In genomic region chr13:109979186-109979585, GRCh38 we compare ENCODE assay signal across 28 cellular contexts.
DNase-seq lines count a peak whose midpoint lies in the region; ATAC-seq and TF ChIP-seq lines count a peak whose summit lies in the region.
"Had no signal": no experiment of that assay in that cellular context is flagged by ENCODE, and none has a peak within 500 bp of the region (broad histone marks: within the 10 kb centered on the region; RNA-seq: fewer than 3 reads in every experiment).

No MANE protein-coding gene starts in this region.

- H3K36me3 Mint-ChIP-seq in activated T-cell treated with anti-CD3 and anti-CD28 coated beads, Interleukin-2, amount 50 U/mL, for 4 hours (ENCODE audit: insufficient read depth), result no peaks in the 10 kb centered on the region
- H3K36me3 Mint-ChIP-seq: activated CD8-positive, alpha-beta memory T cell treated with anti-CD3 and anti-CD28 coated beads, Interleukin-2, amount 10 ng/mL, durations not matched to agents 7 days and 5 days; CD4-positive, alpha-beta memory T cell; stimulated activated memory B cell treated with anti-CD40 and anti-IgM and Interleukin-4, amounts not matched to agents 10 μg/mL and 1 μg/mL and 100 μg/mL, for 72 hours had no signal

- no peak overlapping the region for H3K27ac ChIP-seq in mammary epithelial cell (ENCODE audit: insufficient read depth, low read depth, low read length)
- H3K27ac ChIP-seq: hepatocyte, SK-N-MC, upper lobe of left lung had no signal

- BruUV-seq in mammary epithelial cell (replicated peaks; lab: Mats Ljungman, UMichigan), result no TSS peak

- dilution Hi-C loops in mammary epithelial cell (cut with HindIII; ENCODE audit: low sequenced_read_pairs), result no loop called here

- no peak for ATAC-seq in activated T-cell treated with anti-CD3 and anti-CD28 coated beads, Interleukin-2, amount 50 U/mL, for 4 hours
- ATAC-seq: activated CD8-positive, alpha-beta memory T cell treated with anti-CD3 and anti-CD28 coated beads, Interleukin-2, amount 10 ng/mL, durations not matched to agents 7 days and 5 days; GM12878; stimulated activated memory B cell treated with anti-CD40 and anti-IgM and Interleukin-4, amounts not matched to agents 10 μg/mL and 1 μg/mL and 100 μg/mL, for 72 hours had no signal

- in situ Hi-C loops in mammary epithelial cell (cut with MboI; ENCODE audit: low sequenced_read_pairs in 2 of 2), result no loop called here

- no peaks in the 10 kb centered on the region for H3K27me3 ChIP-seq in mammary epithelial cell (ENCODE audit: insufficient read depth, low read length)
- H3K27me3 ChIP-seq: hepatocyte, MG63, upper lobe of left lung had no signal

- CTCF ChIA-PET in mammary epithelial cell (lab: Charles Lee; ENCODE audit: low non-redundant PET), result no interaction called here

- peaks cover 10% of the 10 kb centered on the region for H3K4me1 ChIP-seq in mammary epithelial cell (ENCODE audit: insufficient read depth, low read length)
- H3K4me1 ChIP-seq: upper lobe of left lung had no signal

- no peaks in the 10 kb centered on the region for H3K36me3 ChIP-seq in mammary epithelial cell (ENCODE audit: insufficient read depth, low read length)
- H3K36me3 ChIP-seq: MG63, upper lobe of left lung had no signal

- no peak overlapping the region for H3K9ac ChIP-seq in mammary epithelial cell (ENCODE audit: insufficient read depth, low read length)

- no peaks in the 10 kb centered on the region for H4K20me1 ChIP-seq in mammary epithelial cell (ENCODE audit: insufficient read depth, low read length)

- H3K4me2 ChIP-seq in mammary epithelial cell (ENCODE audit: insufficient read depth, low read depth, low read length), result peak overlapping the region; percentile 7
- H3K4me2 ChIP-seq: hepatocyte had no signal

- H3K27me3 Mint-ChIP-seq in activated T-cell treated with anti-CD3 and anti-CD28 coated beads, Interleukin-2, amount 50 U/mL, for 4 hours (ENCODE audit: low read depth), result no peaks in the 10 kb centered on the region
- H3K27me3 Mint-ChIP-seq: activated CD8-positive, alpha-beta memory T cell treated with anti-CD3 and anti-CD28 coated beads, Interleukin-2, amount 10 ng/mL, durations not matched to agents 7 days and 5 days; B cell had no signal

- no peak for TF ChIP-seq RAD21 in Ishikawa (IDR thresholded peaks at IDR 0.05; ENCODE audit: low read depth)

- H2AFZ ChIP-seq in mammary epithelial cell (ENCODE audit: low read depth, low read length), result peak overlapping the region; percentile 43
- H2AFZ ChIP-seq: hepatocyte had no signal

- intact Hi-C loops in mammary epithelial cell (cut with micrococcal nuclease), result no loop called here

- no peaks in the 10 kb centered on the region for H3K4me1 Mint-ChIP-seq in activated T-cell treated with anti-CD3 and anti-CD28 coated beads, Interleukin-2, amount 50 U/mL, for 4 hours (ENCODE audit: low read depth)
- H3K4me1 Mint-ChIP-seq: activated CD8-positive, alpha-beta memory T cell treated with anti-CD3 and anti-CD28 coated beads, Interleukin-2, amount 10 ng/mL, durations not matched to agents 7 days and 5 days; B cell; CD4-positive, alpha-beta memory T cell; stimulated activated memory B cell treated with anti-CD40 and anti-IgM and Interleukin-4, amounts not matched to agents 10 μg/mL and 1 μg/mL and 100 μg/mL, for 72 hours had no signal

- no peak for TF ChIP-seq EP300 in Ishikawa (IDR thresholded peaks at IDR 0.05; ENCODE audit: borderline replicate concordance)

- no peak overlapping the region for H3K4me3 Mint-ChIP-seq in activated T-cell treated with anti-CD3 and anti-CD28 coated beads, Interleukin-2, amount 50 U/mL, for 4 hours
- H3K4me3 Mint-ChIP-seq: activated CD8-positive, alpha-beta memory T cell treated with anti-CD3 and anti-CD28 coated beads, Interleukin-2, amount 10 ng/mL, durations not matched to agents 7 days and 5 days; B cell; CD4-positive, alpha-beta memory T cell; stimulated activated memory B cell treated with anti-CD40 and anti-IgM and Interleukin-4, amounts not matched to agents 10 μg/mL and 1 μg/mL and 100 μg/mL, for 72 hours had no signal

- no peaks in the 10 kb centered on the region for H3K9me3 ChIP-seq in mammary epithelial cell (replicated peaks; ENCODE audit: insufficient read depth, low read length)
- H3K9me3 ChIP-seq: MG63, upper lobe of left lung had no signal

- no peak overlapping the region for H3K4me3 ChIP-seq in mammary epithelial cell (replicated peaks in 1 of 3; ENCODE audit: insufficient read depth in 1 of 3, low read depth in 2 of 3, low read length in 3 of 3)
- H3K4me3 ChIP-seq: GM12878, hepatocyte, MG63, SK-N-MC, upper lobe of left lung had no signal

- DNase-seq in ELF-1 (ENCODE audit: low read depth, low spot score), result peak; percentile 13
- peak; percentile 76 for DNase-seq in mammary epithelial cell
- DNase-seq in islet precursor cell, result peak; percentile 74
- no peak for DNase-seq in activated T-cell treated with anti-CD3 and anti-CD28 coated beads, Interleukin-2, amount 50 U/mL, for 4 hours
- no peak for DNase-seq in NCI-H1105 treated with DMSO at 0.1 percent for 48 hours (lab: John Stamatoyannopoulos, UW)
- DNase-seq in activated CD4-positive, alpha-beta T cell treated with anti-CD3 and anti-CD28 coated beads for 1 hour, result no peak
- DNase-seq in superior temporal gyrus (ENCODE audit: extremely low spot score), result no peak
- DNase-seq: ACHN; activated CD4-positive, alpha-beta T cell treated with anti-CD3 and anti-CD28 coated beads, Interleukin-2, amount 50 U/mL, for 4 hours; activated CD4-positive, CD25-positive, alpha-beta regulatory T cell; activated CD8-positive, alpha-beta memory T cell treated with anti-CD3 and anti-CD28 coated beads, Interleukin-2, amount 10 ng/mL, durations not matched to agents 7 days and 5 days; activated T-cell treated with anti-CD3 and anti-CD28 coated beads, Interleukin-2, amount 50 U/mL, for 48 hours; CD4-positive, alpha-beta memory T cell; cerebellar nuclear complex; EL; KBM-7; MG63; NCI-H1436; NCI-H2081 treated with DMSO at 0.1 percent for 48 hours; NCI-H748 treated with DMSO at 0.1 percent for 48 hours; substantia nigra; upper lobe of left lung had no signal

- no peaks in the 10 kb centered on the region for H3K9me3 Mint-ChIP-seq in activated T-cell treated with anti-CD3 and anti-CD28 coated beads, Interleukin-2, amount 50 U/mL, for 4 hours
- H3K9me3 Mint-ChIP-seq: stimulated activated memory B cell treated with anti-CD40 and anti-IgM and Interleukin-4, amounts not matched to agents 10 μg/mL and 1 μg/mL and 100 μg/mL, for 72 hours had no signal

- no peaks in the 10 kb centered on the region for H3K79me2 ChIP-seq in mammary epithelial cell (ENCODE audit: insufficient read depth, low read length)
- H3K79me2 ChIP-seq: hepatocyte had no signal

- no peak for TF ChIP-seq CTCF in mammary epithelial cell (conservative IDR thresholded peaks at IDR 0.05 in 1 of 2, IDR thresholded peaks at IDR 0.05 in 1 of 2; ENCODE audit: extremely low read depth in 1 of 2, insufficient read depth in 1 of 2, low read depth in 1 of 2, low read length in 2 of 2)

- WGBS in mammary epithelial cell (ENCODE audit: low coverage, missing lambda C conversion rate), result 14% methylated on average over 6 of the region's 6 CpGs

TF ChIP-seq in Ishikawa, 13 proteins besides CTCF, POLR2A, EP300 and RAD21:
- no peak for TF ChIP-seq ZBTB7A (IDR thresholded peaks at IDR 0.05; ENCODE audit: low read depth)
- TF ChIP-seq USF1 (IDR thresholded peaks at IDR 0.05), result peak; percentile 49; the same call in 1 of the 2 replicates

Comparison
In these comparisons a context has a peak if more than half of its experiments do, and no peak if none do; other contexts are left out.
1. DNase-seq: peak in ELF-1 (single experiment), mammary epithelial cell (single experiment) and islet precursor cell (single experiment); none in activated T-cell treated with anti-CD3 and anti-CD28 coated beads, Interleukin-2, amount 50 U/mL, for 4 hours (single experiment), NCI-H1105 treated with DMSO at 0.1 percent for 48 hours (single experiment), activated CD4-positive, alpha-beta T cell treated with anti-CD3 and anti-CD28 coated beads for 1 hour (single experiment) and superior temporal gyrus (single experiment).